ENCODE assay signal across 19 cellular contexts in genomic region chr6:169844946-169845345, GRCh38.
DNase-seq lines count a peak whose midpoint lies in the region; ATAC-seq and TF ChIP-seq lines count a peak whose summit lies in the region.
"Had no signal": no experiment of that assay in that cellular context is flagged by ENCODE, and none has a peak within 500 bp of the region (broad histone marks: within the 10 kb centered on the region; RNA-seq: fewer than 3 reads in every experiment).

No MANE protein-coding gene starts in this region.

- H3K9me3 ChIP-seq in Peyer's patch (no peaks in the 10 kb centered on the region), osteoblast (ENCODE audit: low read depth, low read length) (no peaks in the 10 kb centered on the region), upper lobe of right lung (no peaks in the 10 kb centered on the region)
- H3K9me3 ChIP-seq: A549, SJSA1 had no signal

- DNase-seq in activated effector memory CD4-positive, alpha-beta T cell treated with anti-CD3 and anti-CD28 coated beads, Interleukin-2, amount 50 U/mL, for 16 hours = peak; percentile 33
- DNase-seq in activated effector memory CD4-positive, alpha-beta T cell treated with Interleukin-2 at 50 U/mL for 16 hours = no peak
- DNase-seq in Peyer's patch (peak; percentile 7 to 37 (median 23)), osteoblast (ENCODE audit: insufficient read length, low spot score, missing footprints) (peak; percentile 13), upper lobe of right lung (peak; percentile 54), C1 segment of cervical spinal cord (lab: John Stamatoyannopoulos, UW) (no peak)
- DNase-seq in stimulated activated CD8-positive, alpha-beta memory T cell treated with anti-CD3 and anti-CD28 coated beads, Interleukin-4, amount 100 ng/mL, for 48 hours = no peak
- DNase-seq: GOT3, NCI-H1092 treated with DMSO at 0.1 percent for 48 hours, NCI-H1694, NCI-H2081 treated with DMSO at 0.1 percent for 48 hours, NCI-H510A, NCI-H774, PC-9 had no signal

- no peaks in the 10 kb centered on the region for H4K20me1 ChIP-seq in osteoblast (ENCODE audit: insufficient read depth, low read length)

- no peak overlapping the region for H2AFZ ChIP-seq in osteoblast (ENCODE audit: low read length)
- H2AFZ ChIP-seq: PC-9 had no signal

- H3K4me3 ChIP-seq in Peyer's patch (no peak overlapping the region), osteoblast (ENCODE audit: insufficient read depth, low read length) (no peak overlapping the region), upper lobe of right lung (no peak overlapping the region)
- H3K4me3 ChIP-seq: A549, K562, PC-9, SJSA1 had no signal

- H3K4me2 ChIP-seq in osteoblast (ENCODE audit: insufficient read depth, low read length) = no peak overlapping the region
- H3K4me2 ChIP-seq: A549, PC-9 had no signal

- H3K36me3 ChIP-seq in Peyer's patch (no peaks in the 10 kb centered on the region), osteoblast (ENCODE audit: insufficient read depth, low read length) (no peaks in the 10 kb centered on the region), upper lobe of right lung (no peaks in the 10 kb centered on the region)
- H3K36me3 ChIP-seq: SJSA1 had no signal

- no peak for TF ChIP-seq POLR2A in Peyer's patch (IDR thresholded peaks at IDR 0.05)

- intact Hi-C loops in upper lobe of right lung (cut with DNase I) = no loop called here

- TF ChIP-seq CTCF in Peyer's patch (IDR thresholded peaks at IDR 0.05) (no peak), osteoblast (IDR thresholded peaks at IDR 0.05; ENCODE audit: extremely low read depth, low read depth, low read length) (no peak), upper lobe of right lung (IDR thresholded peaks at IDR 0.05) (no peak)

- ATAC-seq in upper lobe of right lung (no peak), GM21786 (IDR thresholded peaks at IDR 0.05; ENCODE audit: unreplicated experiment) (no peak)
- ATAC-seq: A549; CD8-positive, alpha-beta T cell; K562 had no signal

- no peaks in the 10 kb centered on the region for H3K79me2 ChIP-seq in osteoblast (ENCODE audit: insufficient read depth, low read length)

- H3K27ac ChIP-seq in Peyer's patch = no peak overlapping the region
- H3K27ac ChIP-seq in osteoblast (ENCODE audit: low read depth, low read length) = no peak overlapping the region
- no peak overlapping the region for H3K27ac ChIP-seq in upper lobe of right lung
- H3K27ac ChIP-seq: A549, PC-9, SJSA1 had no signal

- H3K4me1 ChIP-seq in Peyer's patch (no peaks in the 10 kb centered on the region), osteoblast (ENCODE audit: insufficient read depth, low read length) (no peaks in the 10 kb centered on the region), upper lobe of right lung (no peaks in the 10 kb centered on the region)
- H3K4me1 ChIP-seq: A549, SJSA1 had no signal

- no peaks in the 10 kb centered on the region for H3K27me3 ChIP-seq in Peyer's patch
- H3K27me3 ChIP-seq in osteoblast (ENCODE audit: insufficient read depth, low read length) = no peaks in the 10 kb centered on the region
- H3K27me3 ChIP-seq in upper lobe of right lung = no peaks in the 10 kb centered on the region
- H3K27me3 ChIP-seq: SJSA1 had no signal

Comparison
In these comparisons a context has a peak if more than half of its experiments do, and no peak if none do; other contexts are left out.
1. DNase-seq: peak in activated effector memory CD4-positive, alpha-beta T cell treated with anti-CD3 and anti-CD28 coated beads, Interleukin-2, amount 50 U/mL, for 16 hours (single experiment), Peyer's patch (3 of 3), osteoblast (single experiment) and upper lobe of right lung (single experiment); none in activated effector memory CD4-positive, alpha-beta T cell treated with Interleukin-2 at 50 U/mL for 16 hours (single experiment), stimulated activated CD8-positive, alpha-beta memory T cell treated with anti-CD3 and anti-CD28 coated beads, Interleukin-4, amount 100 ng/mL, for 48 hours (single experiment) and C1 segment of cervical spinal cord (0 of 14).